Comparison of ENCODE assay signal across 14 cellular contexts in genomic region chr11:23730307-23730998, GRCh38.
DNase-seq lines count a peak whose midpoint lies in the region; TF ChIP-seq lines count a peak whose summit lies in the region.
"Had no signal": no experiment of that assay in that cellular context is flagged by ENCODE, and none has a peak within 500 bp of the region (broad histone marks: within the 10 kb centered on the region; RNA-seq: fewer than 3 reads in every experiment).

No MANE protein-coding gene starts in this region.

- H2BK5ac ChIP-seq in H9 (ENCODE audit: insufficient read length, low read length): no peak overlapping the region

- H3K23me2 ChIP-seq in H9 (ENCODE audit: insufficient read length, low read depth, low read length, poor library complexity, severe bottlenecking): no peaks in the 10 kb centered on the region

- no peak overlapping the region for H3K23ac ChIP-seq in H9 (ENCODE audit: insufficient read length, low read depth, low read length)

- H4K20me1 ChIP-seq in H9 (ENCODE audit: control insufficient read depth, insufficient read depth, insufficient read length) (no peaks in the 10 kb centered on the region), osteoblast (ENCODE audit: insufficient read depth, low read length) (no peaks in the 10 kb centered on the region)

- H3K4me1 Mint-ChIP-seq in H9: peaks cover 4% of the 10 kb centered on the region in 2 experiments; a peak in 2 of 4 replicates
- H3K4me1 Mint-ChIP-seq: CD8-positive, alpha-beta memory T cell had no signal

- H3K4me2 ChIP-seq in H9 (ENCODE audit: insufficient read depth, insufficient read length, low read length) (no peak overlapping the region), osteoblast (ENCODE audit: insufficient read depth, low read length) (no peak overlapping the region)

- no peak overlapping the region for H2BK20ac ChIP-seq in H9 (ENCODE audit: low read depth, low read length, poor library complexity, severe bottlenecking)

- H2AFZ ChIP-seq in H9 (ENCODE audit: low read length) (no peak overlapping the region), osteoblast (ENCODE audit: low read length) (no peak overlapping the region)

- H3K27me3 ChIP-seq in H9 (ENCODE audit: insufficient read depth, low read length) (no peaks in the 10 kb centered on the region), osteoblast (ENCODE audit: insufficient read depth, low read length) (no peaks in the 10 kb centered on the region)

- H3K4me1 ChIP-seq in H9 (ENCODE audit: insufficient read depth, low read length) (no peaks in the 10 kb centered on the region), osteoblast (ENCODE audit: insufficient read depth, low read length) (peaks cover 3% of the 10 kb centered on the region)

- no peak overlapping the region for H2AK5ac ChIP-seq in H9 (ENCODE audit: insufficient read length, low read length)

- H3K27ac ChIP-seq in H9 (ENCODE audit: insufficient read length, low read depth, low read length): no peak overlapping the region
- no peak overlapping the region for H3K27ac ChIP-seq in osteoblast (ENCODE audit: low read depth, low read length)
- H3K27ac ChIP-seq in substantia nigra (ENCODE audit: low read depth, low read length, poor library complexity, severe bottlenecking): no peak overlapping the region

- H4K91ac ChIP-seq in H9 (ENCODE audit: insufficient read length, low read depth, low read length): no peak overlapping the region

- no peak overlapping the region for H3K4me3 Mint-ChIP-seq in H9
- H3K4me3 Mint-ChIP-seq: CD8-positive, alpha-beta memory T cell had no signal

- no peak overlapping the region for H3K27ac Mint-ChIP-seq in H9
- H3K27ac Mint-ChIP-seq: CD8-positive, alpha-beta memory T cell had no signal

- no peak overlapping the region for H2BK12ac ChIP-seq in H9 (ENCODE audit: insufficient read length, low read depth, low read length)

- H4K5ac ChIP-seq in H9 (ENCODE audit: insufficient read length, low read depth, low read length): no peak overlapping the region

- H3K79me2 ChIP-seq in H9 (ENCODE audit: insufficient read depth, low read length): no peaks in the 10 kb centered on the region
- no peaks in the 10 kb centered on the region for H3K79me2 ChIP-seq in osteoblast (ENCODE audit: insufficient read depth, low read length)

- H3K9me3 ChIP-seq in H9 (ENCODE audit: control insufficient read depth, low read depth, low read length): no peaks in the 10 kb centered on the region
- H3K9me3 ChIP-seq in osteoblast (ENCODE audit: low read depth, low read length): no peaks in the 10 kb centered on the region

- TF ChIP-seq CTCF in H9 (conservative IDR thresholded peaks at IDR 0.05): no peak
- no peak for TF ChIP-seq CTCF in osteoblast (IDR thresholded peaks at IDR 0.05; ENCODE audit: extremely low read depth, low read depth, low read length)

- H3K36me3 ChIP-seq in osteoblast (ENCODE audit: insufficient read depth, low read length): no peaks in the 10 kb centered on the region

- H3T11ph ChIP-seq in H9 (ENCODE audit: low read length): no peak overlapping the region

- H3K14ac ChIP-seq in H9 (ENCODE audit: insufficient read depth, low read length): no peak overlapping the region

- H3K4me3 ChIP-seq in osteoblast (ENCODE audit: insufficient read depth, low read length): no peak overlapping the region
- H3K4me3 ChIP-seq: GM12878 had no signal

- H3K56ac ChIP-seq in H9 (ENCODE audit: insufficient read length, low read depth, low read length): no peak overlapping the region

- no peak overlapping the region for H3K9ac ChIP-seq in H9 (ENCODE audit: extremely low read depth, insufficient read length, low read length)

- H3K27me3 Mint-ChIP-seq in H9 (ENCODE audit: low read depth): no peaks in the 10 kb centered on the region
- H3K27me3 Mint-ChIP-seq: CD8-positive, alpha-beta memory T cell had no signal

- no peaks in the 10 kb centered on the region; a peak in 2 of 5 replicates for H3K9me3 Mint-ChIP-seq in H9

- WGBS in H9 (ENCODE audit: extremely low coverage, insufficient read length, low lambda C conversion rate): no CpG with 5 or more reads among the region's 43 CpGs

- no peak overlapping the region for H3K4ac ChIP-seq in H9 (ENCODE audit: low read depth, low read length)

- in situ Hi-C loops in SK-MEL-5 (cut with HindIII; ENCODE audit: low pct_unique_long_range_greater_than_20kb, low sequenced_read_pairs): no loop called here

- no peaks in the 10 kb centered on the region for H3K79me1 ChIP-seq in H9 (ENCODE audit: insufficient read depth, low read depth, low read length, poor library complexity, severe bottlenecking)

- DNase-seq in ELF-1 (ENCODE audit: low read depth, low spot score) (peak; percentile 10), H9 (peak; percentile 41), SK-MEL-5 (ENCODE audit: low read depth, low spot score) (peak; percentile 50), osteoblast (ENCODE audit: insufficient read length, low spot score, missing footprints) (peak; percentile 15), pons (ENCODE audit: low spot score) (no peak), substantia nigra (lab: John Stamatoyannopoulos, UW) (no peak), NCI-H82 treated with DMSO at 0.1 percent for 48 hours (lab: John Stamatoyannopoulos, UW; ENCODE audit: unreplicated experiment) (no peak), T-helper 9 cell (no peak)
- DNase-seq: CD8-positive, alpha-beta memory T cell; DMS 273 treated with DMSO at 0.1 percent for 48 hours; NCI-H2081; NCI-H524; SHP77 treated with DMSO at 0.1 percent for 48 hours had no signal

- H3K18ac ChIP-seq in H9 (ENCODE audit: insufficient read length, low read depth, low read length): no peak overlapping the region

- no peak overlapping the region for H4K8ac ChIP-seq in H9 (replicated peaks; ENCODE audit: insufficient read length, low read depth, low read length)

- H3K36me3 Mint-ChIP-seq in H9 (ENCODE audit: insufficient read depth in 1 of 3, low read depth in 3 of 3): peaks cover 0 to 2% (median 0%) of the 10 kb centered on the region in 3 experiments; a peak in 1 of 7 replicates
- H3K36me3 Mint-ChIP-seq: CD8-positive, alpha-beta memory T cell had no signal

- no peak overlapping the region for H2BK15ac ChIP-seq in H9 (ENCODE audit: low read depth, low read length)

- no peak overlapping the region for H2BK120ac ChIP-seq in H9 (ENCODE audit: low read depth, low read length, poor library complexity, severe bottlenecking)

Comparison
In these comparisons a context has a peak if more than half of its experiments do, and no peak if none do; other contexts are left out.
1. DNase-seq: peak in ELF-1 (single experiment), H9 (single experiment), SK-MEL-5 (single experiment) and osteoblast (single experiment); none in pons (single experiment), substantia nigra (0 of 49), NCI-H82 treated with DMSO at 0.1 percent for 48 hours (single experiment) and T-helper 9 cell (single experiment).